1 cellular context compared by ENCODE assay signal in genomic region chr1:15220825-15221431, GRCh38.
TF ChIP-seq lines count a peak whose summit lies in the region.

No MANE protein-coding gene starts in this region.

TF ChIP-seq in WTC11, 78 proteins besides CTCF, POLR2A, EP300 and RAD21 (continued from another document):
- no peak for TF ChIP-seq ZNF396 (CRISPR knock-in tag; IDR thresholded peaks at IDR 0.05; ENCODE audit: borderline replicate concordance)
- TF ChIP-seq ZNF532 (CRISPR knock-in tag; IDR thresholded peaks at IDR 0.05; ENCODE audit: borderline replicate concordance): no peak
- TF ChIP-seq ZNF121 (CRISPR knock-in tag; IDR thresholded peaks at IDR 0.05): no peak
- TF ChIP-seq AR (CRISPR knock-in tag; IDR thresholded peaks at IDR 0.05): no peak
- no peak for TF ChIP-seq NR3C1 (CRISPR knock-in tag; conservative IDR thresholded peaks at IDR 0.05; ENCODE audit: low read depth)
- no peak for TF ChIP-seq ZBTB21 (CRISPR knock-in tag; IDR thresholded peaks at IDR 0.05; ENCODE audit: borderline replicate concordance)
